35 cellular contexts compared by ENCODE assay signal in genomic region chr7:140067052-140067451, GRCh38.
"Had no signal": no experiment of that assay in that cellular context is flagged by ENCODE, and none has a peak within 500 bp of the region (broad histone marks: within the 10 kb centered on the region; RNA-seq: fewer than 3 reads in every experiment).

No MANE protein-coding gene starts in this region.

- H3K27ac Mint-ChIP-seq: activated B cell treated with CpG ODN at 0.5 μM for 24 hours; activated CD4-positive, alpha-beta T cell treated with anti-CD3 and anti-CD28 coated beads for 36 hours; activated CD4-positive, alpha-beta T cell treated with anti-CD3 and anti-CD28 coated beads, Interleukin-2, amount 10 ng/mL, durations not matched to agents 7 days and 5 days; activated CD8-positive, alpha-beta T cell treated with anti-CD3 and anti-CD28 coated beads for 36 hours; activated naive CD4-positive, alpha-beta T cell treated with anti-CD3 and anti-CD28 coated beads for 36 hours; activated naive CD4-positive, alpha-beta T cell treated with anti-CD3 and anti-CD28 coated beads, Interleukin-2, amount 50 U/mL, for 72 hours; activated naive CD8-positive, alpha-beta T cell treated with anti-CD3 and anti-CD28 coated beads for 36 hours; activated T-cell treated with anti-CD3 and anti-CD28 coated beads, Interleukin-2, amount 50 U/mL, for 72 hours; activated T-helper 1 cell treated with anti-CD3 and anti-CD28 coated beads, Interleukin-12 subunit alpha, Interleukin-12 subunit beta, Interleukin-2, Interleukin-4 antibody, amounts not matched to agents 30 ng/mL and 10 ng/mL and 1 ng/mL, durations not matched to agents 14 hours and 24 hours and 36 hours; activated T-helper 17 cell treated with anti-CD3 and anti-CD28 coated beads, Interleukin-2, amount 50 U/mL, for 72 hours; T-helper 1 cell treated with Interleukin-12 subunit alpha and Interleukin-12 subunit beta and Interleukin-4 antibody, amounts not matched to agents 30 μg/mL and 1 μg/mL, for 36 hours; T-helper 2 cell treated with Interferon-gamma antibody and Interleukin-4, amounts not matched to agents 5 μg/mL and 100 μg/mL, for 36 hours had no signal

- H3K9me3 ChIP-seq: body of pancreas had no signal

- H3K4me1 ChIP-seq: breast epithelium had no signal

- ATAC-seq: activated CD4-positive, alpha-beta T cell treated with anti-CD3 and anti-CD28 coated beads for 36 hours; activated CD8-positive, alpha-beta T cell treated with anti-CD3 and anti-CD28 coated beads for 36 hours; activated naive CD4-positive, alpha-beta T cell treated with anti-CD3 and anti-CD28 coated beads, Interleukin-2, amount 50 U/mL, for 72 hours; activated T-cell treated with anti-CD3 and anti-CD28 coated beads, Interleukin-2, amount 50 U/mL, for 4 hours; activated T-cell treated with anti-CD3 and anti-CD28 coated beads, Interleukin-2, amount 50 U/mL, for 72 hours; activated T-helper 17 cell treated with anti-CD3 and anti-CD28 coated beads, Interleukin-2, amount 50 U/mL, for 72 hours; body of pancreas had no signal

- H3K27me3 ChIP-seq: body of pancreas, brain microvascular endothelial cell, breast epithelium had no signal

- H3K4me1 Mint-ChIP-seq: activated T-helper 17 cell treated with anti-CD3 and anti-CD28 coated beads, Interleukin-2, amount 50 U/mL, for 72 hours had no signal

- H3K4me3 ChIP-seq: body of pancreas, breast epithelium had no signal

- H3K27me3 Mint-ChIP-seq: activated CD8-positive, alpha-beta T cell treated with anti-CD3 and anti-CD28 coated beads for 36 hours; activated T-helper 17 cell treated with anti-CD3 and anti-CD28 coated beads, Interleukin-2, amount 50 U/mL, for 72 hours had no signal

- FAIRE-seq: astrocyte, colon, TTC549 had no signal

- H3K27ac ChIP-seq: body of pancreas, brain microvascular endothelial cell, breast epithelium, VCaP had no signal

- DNase-seq: activated B cell treated with CpG ODN at 0.5 μM for 24 hours; activated CD4-positive, alpha-beta T cell treated with anti-CD3 and anti-CD28 coated beads for 36 hours; activated CD4-positive, alpha-beta T cell treated with anti-CD3 and anti-CD28 coated beads for 48 hours; activated CD4-positive, alpha-beta T cell treated with anti-CD3 and anti-CD28 coated beads, Interleukin-2, amount 10 ng/mL, durations not matched to agents 7 days and 5 days; activated CD4-positive, alpha-beta T cell treated with anti-CD3 and anti-CD28 coated beads, Interleukin-2, amount 50 U/mL, for 48 hours; activated CD4-positive, CD25-positive, alpha-beta regulatory T cell treated with anti-CD3 and anti-CD28 coated beads, Interleukin-2, amount 50 U/mL, for 72 hours; activated CD8-positive, alpha-beta memory T cell treated with anti-CD3 and anti-CD28 coated beads, Interleukin-2, amount 50 U/mL, for 4 hours; activated CD8-positive, alpha-beta T cell treated with anti-CD3 and anti-CD28 coated beads for 36 hours; activated effector memory CD4-positive, alpha-beta T cell treated with anti-CD3 and anti-CD28 coated beads, Interleukin-2, amount 50 U/mL, for 16 hours; activated gamma-delta T cell treated with Interleukin-2 at 50 U/mL for 16 hours; activated naive CD4-positive, alpha-beta T cell; activated naive CD4-positive, alpha-beta T cell treated with anti-CD3 and anti-CD28 coated beads for 36 hours; activated naive CD4-positive, alpha-beta T cell treated with anti-CD3 and anti-CD28 coated beads, Interleukin-2, amount 50 U/mL, for 16 hours; activated naive CD8-positive, alpha-beta T cell treated with anti-CD3 and anti-CD28 coated beads for 36 hours; activated T-cell treated with anti-CD3 and anti-CD28 coated beads for 4 hours; activated T-cell treated with anti-CD3 and anti-CD28 coated beads, Interleukin-2, amount 50 U/mL, for 1 hour; activated T-cell treated with anti-CD3 and anti-CD28 coated beads, Interleukin-2, amount 50 U/mL, for 4 hours; activated T-cell treated with anti-CD3 and anti-CD28 coated beads, Interleukin-2, amount 50 U/mL, for 72 hours; aorta; body of pancreas; brain microvascular endothelial cell; central memory CD4-positive, alpha-beta T cell; T-helper 1 cell; T-helper 2 cell; T-helper 9 cell had no signal

- H3K36me3 ChIP-seq: brain microvascular endothelial cell, breast epithelium had no signal

- H3K4me3 Mint-ChIP-seq: activated B cell treated with CpG ODN at 0.5 μM for 24 hours; activated CD4-positive, alpha-beta T cell treated with anti-CD3 and anti-CD28 coated beads for 36 hours; activated CD4-positive, alpha-beta T cell treated with anti-CD3 and anti-CD28 coated beads, Interleukin-2, amount 10 ng/mL, durations not matched to agents 7 days and 5 days; activated CD8-positive, alpha-beta T cell treated with anti-CD3 and anti-CD28 coated beads for 36 hours; activated naive CD4-positive, alpha-beta T cell treated with anti-CD3 and anti-CD28 coated beads for 36 hours; activated naive CD8-positive, alpha-beta T cell treated with anti-CD3 and anti-CD28 coated beads for 36 hours; activated T-cell treated with anti-CD3 and anti-CD28 coated beads, Interleukin-2, amount 50 U/mL, for 4 hours; activated T-cell treated with anti-CD3 and anti-CD28 coated beads, Interleukin-2, amount 50 U/mL, for 72 hours; activated T-helper 1 cell treated with anti-CD3 and anti-CD28 coated beads, Interleukin-12 subunit alpha, Interleukin-12 subunit beta, Interleukin-2, Interleukin-4 antibody, amounts not matched to agents 30 ng/mL and 10 ng/mL and 1 ng/mL, durations not matched to agents 14 hours and 24 hours and 36 hours; activated T-helper 17 cell treated with anti-CD3 and anti-CD28 coated beads, Interleukin-2, amount 50 U/mL, for 72 hours; T-helper 1 cell treated with Interleukin-12 subunit alpha and Interleukin-12 subunit beta and Interleukin-4 antibody, amounts not matched to agents 30 μg/mL and 1 μg/mL, for 36 hours; T-helper 2 cell treated with Interferon-gamma antibody and Interleukin-4, amounts not matched to agents 5 μg/mL and 100 μg/mL, for 36 hours had no signal
